ENCODE assay signal across 1 cellular context in genomic region chr15:41661078-41661528, GRCh38.
TF ChIP-seq lines count a peak whose summit lies in the region.

No MANE protein-coding gene starts in this region.

TF ChIP-seq in GM12878, 131 proteins besides CTCF, POLR2A, EP300 and RAD21 (continued from another document):
- TF ChIP-seq REST (IDR thresholded peaks at IDR 0.05; ENCODE audit: low read depth, low read length) (no peak), JUNB (IDR thresholded peaks at IDR 0.05) (no peak), CBX5 (IDR thresholded peaks at IDR 0.05; ENCODE audit: low read depth) (0 out of 2 replicates have a peak, but pooled peaks have one; percentile 0), TBL1XR1 (IDR thresholded peaks at IDR 0.05; ENCODE audit: low read depth, low read length) (no peak), SKIL (IDR thresholded peaks at IDR 0.05; ENCODE audit: low read depth, poor library complexity, severe bottlenecking) (no peak)
